1 cellular context compared by ENCODE assay signal in genomic region chr12:85633491-85633890, GRCh38.
TF ChIP-seq lines count a peak whose summit lies in the region.

No MANE protein-coding gene starts in this region.

TF ChIP-seq in HCT116, 20 proteins besides CTCF, POLR2A, EP300 and RAD21 (continued from another document):
- TF ChIP-seq, protein P1, sequence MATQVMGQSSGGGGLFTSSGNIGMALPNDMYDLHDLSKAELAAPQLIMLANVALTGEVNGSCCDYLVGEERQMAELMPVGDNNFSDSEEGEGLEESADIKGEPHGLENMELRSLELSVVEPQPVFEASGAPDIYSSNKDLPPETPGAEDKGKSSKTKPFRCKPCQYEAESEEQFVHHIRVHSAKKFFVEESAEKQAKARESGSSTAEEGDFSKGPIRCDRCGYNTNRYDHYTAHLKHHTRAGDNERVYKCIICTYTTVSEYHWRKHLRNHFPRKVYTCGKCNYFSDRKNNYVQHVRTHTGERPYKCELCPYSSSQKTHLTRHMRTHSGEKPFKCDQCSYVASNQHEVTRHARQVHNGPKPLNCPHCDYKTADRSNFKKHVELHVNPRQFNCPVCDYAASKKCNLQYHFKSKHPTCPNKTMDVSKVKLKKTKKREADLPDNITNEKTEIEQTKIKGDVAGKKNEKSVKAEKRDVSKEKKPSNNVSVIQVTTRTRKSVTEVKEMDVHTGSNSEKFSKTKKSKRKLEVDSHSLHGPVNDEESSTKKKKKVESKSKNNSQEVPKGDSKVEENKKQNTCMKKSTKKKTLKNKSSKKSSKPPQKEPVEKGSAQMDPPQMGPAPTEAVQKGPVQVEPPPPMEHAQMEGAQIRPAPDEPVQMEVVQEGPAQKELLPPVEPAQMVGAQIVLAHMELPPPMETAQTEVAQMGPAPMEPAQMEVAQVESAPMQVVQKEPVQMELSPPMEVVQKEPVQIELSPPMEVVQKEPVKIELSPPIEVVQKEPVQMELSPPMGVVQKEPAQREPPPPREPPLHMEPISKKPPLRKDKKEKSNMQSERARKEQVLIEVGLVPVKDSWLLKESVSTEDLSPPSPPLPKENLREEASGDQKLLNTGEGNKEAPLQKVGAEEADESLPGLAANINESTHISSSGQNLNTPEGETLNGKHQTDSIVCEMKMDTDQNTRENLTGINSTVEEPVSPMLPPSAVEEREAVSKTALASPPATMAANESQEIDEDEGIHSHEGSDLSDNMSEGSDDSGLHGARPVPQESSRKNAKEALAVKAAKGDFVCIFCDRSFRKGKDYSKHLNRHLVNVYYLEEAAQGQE (IDR thresholded peaks at IDR 0.05; ENCODE audit: low read depth) = no peak
- TF ChIP-seq ZFX (IDR thresholded peaks at IDR 0.05) = no peak
TF ChIP-seq in HCT116: peak in this region for 3.
